Comparison of ENCODE assay signal across 29 cellular contexts in the genomic region with DNA sequence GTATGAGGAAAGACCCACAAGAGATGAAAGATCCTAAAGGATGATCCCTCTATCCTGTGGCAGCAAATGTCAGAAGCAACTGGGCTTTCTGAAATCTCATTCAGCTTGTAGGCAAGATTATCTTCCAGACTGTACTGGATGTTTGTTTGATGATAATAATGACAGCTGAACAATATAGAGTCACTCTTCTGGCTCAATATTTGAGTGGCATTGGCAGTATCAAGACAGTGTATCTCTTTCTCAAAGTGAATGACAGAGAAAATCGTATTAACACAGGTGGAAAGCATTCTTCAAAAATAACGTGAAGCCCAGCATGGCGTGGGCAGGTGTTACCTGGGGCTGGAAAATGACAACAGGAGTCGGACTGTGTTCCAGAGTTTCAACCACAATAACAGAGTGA.
"Had no signal": no experiment of that assay in that cellular context is flagged by ENCODE, and none has a peak within 500 bp of the region (broad histone marks: within the 10 kb centered on the region; RNA-seq: fewer than 3 reads in every experiment).

No MANE protein-coding gene starts in this region.

- H3K27me3 Mint-ChIP-seq: naive thymus-derived CD4-positive, alpha-beta T cell; progenitor cell of endocrine pancreas; stimulated activated memory B cell treated with anti-CD40 and anti-IgM and Interleukin-4, amounts not matched to agents 10 μg/mL and 1 μg/mL and 100 μg/mL, for 72 hours; stimulated activated naive CD8-positive, alpha-beta T cell treated with anti-CD3 and anti-CD28 coated beads, Interleukin-15, amount 100 ng/mL, for 72 hours had no signal

- H3K4me2 ChIP-seq: neural progenitor cell had no signal

- FAIRE-seq: small intestine, urothelium cell line had no signal

- DNase-seq: naive thymus-derived CD4-positive, alpha-beta T cell; natural killer cell; nephron progenitor cell; occipital lobe; ovary; posterior cingulate gyrus; psoas muscle; right cardiac atrium; small intestine; stimulated activated CD4-positive, alpha-beta T cell treated with anti-CD3 and anti-CD28 coated beads, Interleukin-15, amount 100 ng/mL, for 24 hours; stimulated activated CD4-positive, alpha-beta T cell treated with anti-CD3 and anti-CD28 coated beads, Interleukin-2, amount 100 ng/mL, for 24 hours; stimulated activated CD4-positive, alpha-beta T cell treated with anti-CD3 and anti-CD28 coated beads, Interleukin-2, amount 100 ng/mL, for 48 hours; stimulated activated CD4-positive, alpha-beta T cell treated with anti-CD3 and anti-CD28 coated beads, Interleukin-4, amount 100 ng/mL, for 4 hours; stimulated activated CD8-positive, alpha-beta memory T cell treated with anti-CD3 and anti-CD28 coated beads, Interleukin-4, amount 100 ng/mL, for 48 hours; stimulated activated naive CD4-positive, alpha-beta T cell; stimulated activated naive CD8-positive, alpha-beta T cell treated with anti-CD3 and anti-CD28 coated beads, Interleukin-15, amount 100 ng/mL, for 72 hours; stimulated activated naive CD8-positive, alpha-beta T cell treated with anti-CD3 and anti-CD28 coated beads, Interleukin-15, Interleukin-2, amounts not matched to agents 100 U/mL and 50 U/mL, for 24 hours; thyroid gland; trophoblast cell; upper lobe of left lung had no signal

- ATAC-seq: naive thymus-derived CD4-positive, alpha-beta T cell; natural killer cell; psoas muscle; right cardiac atrium; sciatic nerve; stimulated activated memory B cell treated with anti-CD40 and anti-IgM and Interleukin-4, amounts not matched to agents 10 μg/mL and 1 μg/mL and 100 μg/mL, for 72 hours; stimulated activated naive CD8-positive, alpha-beta T cell treated with anti-CD3 and anti-CD28 coated beads, Interleukin-15, amount 100 ng/mL, for 72 hours; stimulated activated naive CD8-positive, alpha-beta T cell treated with anti-CD3 and anti-CD28 coated beads, Interleukin-15, Interleukin-2, amounts not matched to agents 100 U/mL and 50 U/mL, for 24 hours had no signal

- H3K9ac ChIP-seq: neural progenitor cell, parathyroid adenoma had no signal

- H3K9me3 ChIP-seq: ovary, psoas muscle, thoracic aorta, thyroid gland, tibial nerve, upper lobe of left lung, vagina had no signal

- H3K27ac Mint-ChIP-seq: naive thymus-derived CD4-positive, alpha-beta T cell; natural killer cell; nephron progenitor cell; neural progenitor cell; progenitor cell of endocrine pancreas; stimulated activated memory B cell treated with anti-CD40 and anti-IgM and Interleukin-4, amounts not matched to agents 10 μg/mL and 1 μg/mL and 100 μg/mL, for 72 hours; stimulated activated naive CD8-positive, alpha-beta T cell treated with anti-CD3 and anti-CD28 coated beads, Interleukin-15, amount 100 ng/mL, for 72 hours had no signal

- H3K4me1 ChIP-seq: neural progenitor cell, parathyroid adenoma, psoas muscle, thyroid gland, tibial nerve, upper lobe of left lung, vagina had no signal

- H3K79me2 ChIP-seq: parathyroid adenoma had no signal

- H3K4me1 Mint-ChIP-seq: natural killer cell; nephron progenitor cell; neural progenitor cell; stimulated activated naive CD8-positive, alpha-beta T cell treated with anti-CD3 and anti-CD28 coated beads, Interleukin-15, amount 100 ng/mL, for 72 hours had no signal

- H3K27ac ChIP-seq: neural progenitor cell, ovary, parathyroid adenoma, psoas muscle, thoracic aorta, thyroid gland, tibial nerve, upper lobe of left lung, vagina had no signal

- H3K9me3 Mint-ChIP-seq: nephron progenitor cell; neural progenitor cell; stimulated activated memory B cell treated with anti-CD40 and anti-IgM and Interleukin-4, amounts not matched to agents 10 μg/mL and 1 μg/mL and 100 μg/mL, for 72 hours had no signal

- H3K27me3 ChIP-seq: neural progenitor cell, ovary, thyroid gland, tibial nerve, upper lobe of left lung, vagina had no signal

- H3K4me3 ChIP-seq: neural progenitor cell, ovary, psoas muscle, thoracic aorta, thyroid gland, tibial nerve, upper lobe of left lung, vagina had no signal

- H3K4me3 Mint-ChIP-seq: naive thymus-derived CD4-positive, alpha-beta T cell; natural killer cell; nephron progenitor cell; neural progenitor cell; stimulated activated memory B cell treated with anti-CD40 and anti-IgM and Interleukin-4, amounts not matched to agents 10 μg/mL and 1 μg/mL and 100 μg/mL, for 72 hours; stimulated activated naive CD8-positive, alpha-beta T cell treated with anti-CD3 and anti-CD28 coated beads, Interleukin-15, amount 100 ng/mL, for 72 hours had no signal

- H2AFZ ChIP-seq: neural progenitor cell, parathyroid adenoma had no signal

- H3K36me3 ChIP-seq: neural progenitor cell, ovary, thoracic aorta, thyroid gland, tibial nerve, upper lobe of left lung, vagina had no signal

- H3K36me3 Mint-ChIP-seq: naive thymus-derived CD4-positive, alpha-beta T cell; natural killer cell; neural progenitor cell; stimulated activated memory B cell treated with anti-CD40 and anti-IgM and Interleukin-4, amounts not matched to agents 10 μg/mL and 1 μg/mL and 100 μg/mL, for 72 hours had no signal
